ENCODE assay signal across 21 cellular contexts in genomic region chrX:10859353-10859752, GRCh38.
DNase-seq lines count a peak whose midpoint lies in the region; ATAC-seq, FAIRE-seq and TF ChIP-seq lines count a peak whose summit lies in the region.
"Had no signal": no experiment of that assay in that cellular context is flagged by ENCODE, and none has a peak within 500 bp of the region (broad histone marks: within the 10 kb centered on the region; RNA-seq: fewer than 3 reads in every experiment).

No MANE protein-coding gene starts in this region.

- RAD21 ChIA-PET in GM12878 (lab: Charles Lee; ENCODE audit: unreplicated experiment), result no interaction called here

- no peak for TF ChIP-seq POLR2A in NB4 (IDR thresholded peaks at IDR 0.05; ENCODE audit: extremely low read depth, insufficient read length)
- TF ChIP-seq POLR2A in GM12878 (IDR thresholded peaks at IDR 0.05; ENCODE audit: low read depth, low read length), result no peak
- TF ChIP-seq POLR2A in transverse colon (IDR thresholded peaks at IDR 0.05), result no peak

- H3K27me3 Mint-ChIP-seq in activated CD8-positive, alpha-beta memory T cell treated with anti-CD3 and anti-CD28 coated beads, Interleukin-2, amount 10 ng/mL, durations not matched to agents 7 days and 5 days, result no peaks in the 10 kb centered on the region
- H3K27me3 Mint-ChIP-seq: CD4-positive, CD25-positive, alpha-beta regulatory T cell; IgD-negative memory B cell had no signal

- no peak overlapping the region for H3K4me3 Mint-ChIP-seq in activated CD8-positive, alpha-beta memory T cell treated with anti-CD3 and anti-CD28 coated beads, Interleukin-2, amount 10 ng/mL, durations not matched to agents 7 days and 5 days
- H3K4me3 Mint-ChIP-seq: CD4-positive, CD25-positive, alpha-beta regulatory T cell; IgD-negative memory B cell had no signal

- BruUV-seq in GM12878 (replicated peaks; lab: Mats Ljungman, UMichigan), result no TSS peak

- H3K4me2 ChIP-seq in GM12878 (ENCODE audit: control insufficient read depth, insufficient read depth), result no peak overlapping the region

- FAIRE-seq in GM12878 (lab: Jason Lieb, UNC), result no peak
- FAIRE-seq: A204.1, H1 had no signal

- TF ChIP-seq RAD21 in GM12878 (IDR thresholded peaks at IDR 0.05; ENCODE audit: insufficient read depth, low read depth, low read length), result no peak

- H3K27me3 ChIP-seq in GM12878 (replicated peaks in 1 of 2; ENCODE audit: control insufficient read depth in 2 of 2, insufficient read depth in 2 of 2, low read length in 1 of 2), result no peaks in the 10 kb centered on the region
- no peaks in the 10 kb centered on the region for H3K27me3 ChIP-seq in transverse colon
- H3K27me3 ChIP-seq: BE2C had no signal

- peaks cover 6% of the 10 kb centered on the region for H3K4me1 Mint-ChIP-seq in activated CD8-positive, alpha-beta memory T cell treated with anti-CD3 and anti-CD28 coated beads, Interleukin-2, amount 10 ng/mL, durations not matched to agents 7 days and 5 days
- H3K4me1 Mint-ChIP-seq: CD4-positive, CD25-positive, alpha-beta regulatory T cell had no signal

- DNase-seq in GM12865 (ENCODE audit: low read depth) (peak; percentile 2), NB4 (ENCODE audit: low read depth) (peak; percentile 0), GM12878 (ENCODE audit: low read depth, low spot score) (no peak), transverse colon (no peak), GDM1 (lab: John Stamatoyannopoulos, UW) (no peak)
- DNase-seq in activated CD4-positive, alpha-beta T cell treated with anti-CD3 and anti-CD28 coated beads, Interleukin-2, amount 50 U/mL, for 1 hour, result no peak
- no peak for DNase-seq in activated CD8-positive, alpha-beta memory T cell treated with anti-CD3 and anti-CD28 coated beads, Interleukin-2, amount 10 ng/mL, durations not matched to agents 7 days and 5 days
- DNase-seq: BE2C; CD4-positive, CD25-positive, alpha-beta regulatory T cell; COR-L47; NCI-H510A treated with DMSO at 0.1 percent for 48 hours; NCI-H774; PC-3; RPMI8226; SHP77 treated with DMSO at 0.1 percent for 48 hours; T-helper 1 cell had no signal

- in situ Hi-C loops in GM12878 (cut with MboI), result no loop called here
- in situ Hi-C loops in transverse colon (cut with MboI; ENCODE audit: low pct_ligation_motif_present in 1 of 4, low pct_unique_long_range_greater_than_20kb in 1 of 4, low sequenced_read_pairs in 3 of 4), result no loop called here

- H3K36me3 ChIP-seq in GM12878 (ENCODE audit: control insufficient read depth in 2 of 2, insufficient read depth in 2 of 2, low read length in 1 of 2), result no peaks in the 10 kb centered on the region
- H3K36me3 ChIP-seq in transverse colon, result no peaks in the 10 kb centered on the region
- H3K36me3 ChIP-seq: BE2C had no signal

- ATAC-seq in HG02884 (IDR thresholded peaks at IDR 0.05; ENCODE audit: unreplicated experiment) (peak; percentile 50), GM12878 (peak; percentile 50)
- no peak for ATAC-seq in activated CD8-positive, alpha-beta memory T cell treated with anti-CD3 and anti-CD28 coated beads, Interleukin-2, amount 10 ng/mL, durations not matched to agents 7 days and 5 days
- ATAC-seq: PC-3, SK-N-SH treated with all-trans-retinoic acid at 6 μM for 48 hours had no signal

- H3K36me3 Mint-ChIP-seq in activated CD8-positive, alpha-beta memory T cell treated with anti-CD3 and anti-CD28 coated beads, Interleukin-2, amount 10 ng/mL, durations not matched to agents 7 days and 5 days, result no peaks in the 10 kb centered on the region
- H3K36me3 Mint-ChIP-seq: CD4-positive, CD25-positive, alpha-beta regulatory T cell; IgD-negative memory B cell had no signal

- H3K9me3 ChIP-seq in GM12878 (replicated peaks; ENCODE audit: control insufficient read depth, insufficient read depth, low read length) (no peaks in the 10 kb centered on the region), transverse colon (no peaks in the 10 kb centered on the region)
- H3K9me3 ChIP-seq: BE2C had no signal

- no peaks in the 10 kb centered on the region for H4K20me1 ChIP-seq in GM12878 (ENCODE audit: control insufficient read depth, insufficient read depth)

- no peak overlapping the region for H3K9ac ChIP-seq in GM12878 (ENCODE audit: control insufficient read depth, insufficient read depth, low read length)

- POLR2A ChIA-PET in GM12878 (lab: Charles Lee), result no interaction called here

- H3K27ac Mint-ChIP-seq in activated CD8-positive, alpha-beta memory T cell treated with anti-CD3 and anti-CD28 coated beads, Interleukin-2, amount 10 ng/mL, durations not matched to agents 7 days and 5 days, result no peak overlapping the region
- H3K27ac Mint-ChIP-seq: CD4-positive, CD25-positive, alpha-beta regulatory T cell; IgD-negative memory B cell had no signal

- intact Hi-C loops in GM12878 (cut with micrococcal nuclease; ENCODE audit: unreplicated experiment), result no loop called here
- intact Hi-C loops in transverse colon (cut with DNase I; ENCODE audit: low total_unique reads), result no loop called here

- no peaks in the 10 kb centered on the region for H3K79me2 ChIP-seq in GM12878 (ENCODE audit: control insufficient read depth, insufficient read depth, low read length)

- TF ChIP-seq EP300 in GM12878 (IDR thresholded peaks at IDR 0.05; ENCODE audit: borderline replicate concordance in 1 of 2, control insufficient read depth in 1 of 2, low read depth in 2 of 2, low read length in 2 of 2) (no peak), transverse colon (IDR thresholded peaks at IDR 0.05; ENCODE audit: low read depth) (no peak)

- TF ChIP-seq CTCF in GM12865 (IDR thresholded peaks at IDR 0.05; ENCODE audit: insufficient read depth, low read depth, low read length, missing control alignments), result no peak
- TF ChIP-seq CTCF in NB4 (IDR thresholded peaks at IDR 0.05; ENCODE audit: low read depth, low read length), result no peak
- no peak for TF ChIP-seq CTCF in GM12878 (IDR thresholded peaks at IDR 0.05 in 2 of 3, conservative IDR thresholded peaks at IDR 0.05 in 1 of 3; ENCODE audit: control insufficient read depth in 2 of 3, extremely low read depth in 1 of 3, insufficient read depth in 1 of 3, low read depth in 3 of 3, low read length in 3 of 3)
- no peak for TF ChIP-seq CTCF in transverse colon (IDR thresholded peaks at IDR 0.05)

- H3K4me1 ChIP-seq in GM12878 (ENCODE audit: control insufficient read depth, insufficient read depth, low read length) (no peaks in the 10 kb centered on the region), transverse colon (no peaks in the 10 kb centered on the region)
- H3K4me1 ChIP-seq: BE2C had no signal

- CTCF ChIA-PET in GM12878 (lab: Yijun Ruan, JAX), result no interaction called here
- CTCF ChIA-PET in activated CD8-positive, alpha-beta memory T cell treated with anti-CD3 and anti-CD28 coated beads, Interleukin-2, amount 10 ng/mL, durations not matched to agents 7 days and 5 days (lab: Charles Lee), result no interaction called here

- no peak overlapping the region for H3K4me3 ChIP-seq in GM12865 (ENCODE audit: low read depth, low read length)
- H3K4me3 ChIP-seq in NB4 (ENCODE audit: low read depth, low read length), result no peak overlapping the region
- H3K4me3 ChIP-seq in GM12878, result no peak overlapping the region
- H3K4me3 ChIP-seq in transverse colon, result no peak overlapping the region

- SMC1A ChIA-PET in GM12878 (lab: Charles Lee; ENCODE audit: uncharacterized antibody, unreplicated experiment), result interaction anchor here (0.5 kb wide), 1 partner anchor 1792 kb away, joined by 3 read pairs; no protein-coding TSS in a partner anchor

- 33% methylated on average over 3 of the region's 3 CpGs for whole genome bisulfite sequencing in GM12878 (ENCODE audit: insufficient coverage, insufficient replicate concordance, low lambda C conversion rate, missing lambda C conversion rate)
- WGBS in transverse colon (ENCODE audit: low coverage in 1 of 2), 2 donors, result 73% methylated on average over 3 of the region's 3 CpGs; no CpG with 5 or more reads in 1 of the 2 donors

- no peak overlapping the region for H3K27ac ChIP-seq in GM12878 (ENCODE audit: control insufficient read depth, insufficient read depth)
- no peak overlapping the region for H3K27ac ChIP-seq in transverse colon

- no peaks in the 10 kb centered on the region for H3K9me3 Mint-ChIP-seq in activated CD8-positive, alpha-beta memory T cell treated with anti-CD3 and anti-CD28 coated beads, Interleukin-2, amount 10 ng/mL, durations not matched to agents 7 days and 5 days (ENCODE audit: low read depth)

- H2AFZ ChIP-seq in GM12878 (ENCODE audit: control insufficient read depth, low read depth, low read length), result no peak overlapping the region

TF ChIP-seq in GM12878, 131 proteins besides CTCF, POLR2A, EP300 and RAD21:
- peak; percentile 50; the same call in 1 of the 2 replicates for TF ChIP-seq SPI1 (IDR thresholded peaks at IDR 0.05; ENCODE audit: borderline replicate concordance, insufficient read depth, low read depth, low read length)
- TF ChIP-seq RUNX3 (IDR thresholded peaks at IDR 0.05; ENCODE audit: low read length), result no peak
TF ChIP-seq in GM12878: peak in this region for 1.

Comparison
In these comparisons a context has a peak if more than half of its experiments do, and no peak if none do; other contexts are left out.
1. DNase-seq: peak in GM12865 (single experiment) and NB4 (single experiment); none in GM12878 (single experiment), transverse colon (single experiment), activated CD4-positive, alpha-beta T cell treated with anti-CD3 and anti-CD28 coated beads, Interleukin-2, amount 50 U/mL, for 1 hour (single experiment), activated CD8-positive, alpha-beta memory T cell treated with anti-CD3 and anti-CD28 coated beads, Interleukin-2, amount 10 ng/mL, durations not matched to agents 7 days and 5 days (single experiment) and GDM1 (single experiment).